In genomic region chr2:184119920-184120820, GRCh38 we compare ENCODE assay signal across 15 cellular contexts.
DNase-seq lines count a peak whose midpoint lies in the region; ATAC-seq and TF ChIP-seq lines count a peak whose summit lies in the region.
"Had no signal": no experiment of that assay in that cellular context is flagged by ENCODE, and none has a peak within 500 bp of the region (broad histone marks: within the 10 kb centered on the region; RNA-seq: fewer than 3 reads in every experiment).

No MANE protein-coding gene starts in this region.

- no peak overlapping the region for H3K9ac ChIP-seq in mammary epithelial cell (ENCODE audit: insufficient read depth, low read length)
- H3K9ac ChIP-seq: BLaER1 had no signal

- no peaks in the 10 kb centered on the region for H3K36me3 ChIP-seq in mammary epithelial cell (ENCODE audit: insufficient read depth, low read length)
- H3K36me3 ChIP-seq: BLaER1 had no signal

- 90% methylated on average over 1 of the region's 1 CpG for WGBS in mammary epithelial cell (ENCODE audit: low coverage, missing lambda C conversion rate)

- no peak overlapping the region for H3K4me3 ChIP-seq in mammary epithelial cell (replicated peaks in 1 of 3; ENCODE audit: insufficient read depth in 1 of 3, low read depth in 2 of 3, low read length in 3 of 3)
- H3K4me3 ChIP-seq: BLaER1, GM12878, GM23338 had no signal

- DNase-seq in HCEC 1CT: peak; percentile 26
- DNase-seq in amniotic epithelial cell (ENCODE audit: low read depth): peak; percentile 60
- DNase-seq in cerebellar cortex (ENCODE audit: low spot score): peak; percentile 65
- peak; percentile 13 for DNase-seq in pons (ENCODE audit: low spot score)
- no peak for DNase-seq in natural killer cell
- DNase-seq in mammary epithelial cell: no peak
- DNase-seq: 8988T; AML-193; CD8-positive, alpha-beta memory T cell; H7; IMR-90 had no signal

- dilution Hi-C loops in mammary epithelial cell (cut with HindIII; ENCODE audit: low sequenced_read_pairs): no loop called here

- H4K20me1 ChIP-seq in mammary epithelial cell (ENCODE audit: insufficient read depth, low read length): no peaks in the 10 kb centered on the region
- H4K20me1 ChIP-seq: BLaER1 had no signal

- H3K27me3 Mint-ChIP-seq in natural killer cell (ENCODE audit: low read depth in 2 of 2): no peaks in the 10 kb centered on the region

- no peaks in the 10 kb centered on the region for H3K36me3 Mint-ChIP-seq in natural killer cell

- ATAC-seq in natural killer cell (no peak), GM19467 (IDR thresholded peaks at IDR 0.05; ENCODE audit: unreplicated experiment) (no peak)
- ATAC-seq: GM12878, GM23338 had no signal

- no peaks in the 10 kb centered on the region for H3K4me1 ChIP-seq in mammary epithelial cell (ENCODE audit: insufficient read depth, low read length)
- H3K4me1 ChIP-seq: BLaER1 had no signal

- H2AFZ ChIP-seq in mammary epithelial cell (ENCODE audit: low read depth, low read length): no peak overlapping the region
- H2AFZ ChIP-seq: GM23338 had no signal

- H3K9me3 ChIP-seq in mammary epithelial cell (replicated peaks; ENCODE audit: insufficient read depth, low read length): no peaks in the 10 kb centered on the region
- H3K9me3 ChIP-seq: BLaER1 had no signal

- H3K9me3 Mint-ChIP-seq in natural killer cell: peaks cover 3 to 11% of the 10 kb centered on the region in 2 donors
- H3K9me3 Mint-ChIP-seq: GM23338 had no signal

- H3K79me2 ChIP-seq in mammary epithelial cell (ENCODE audit: insufficient read depth, low read length): no peaks in the 10 kb centered on the region

- H3K4me3 Mint-ChIP-seq in natural killer cell: no peak overlapping the region
- H3K4me3 Mint-ChIP-seq: CD8-positive, alpha-beta memory T cell; GM23338 had no signal

- CTCF ChIA-PET in mammary epithelial cell (lab: Charles Lee; ENCODE audit: low non-redundant PET): no interaction called here

- no peak overlapping the region for H3K4me2 ChIP-seq in mammary epithelial cell (ENCODE audit: insufficient read depth, low read depth, low read length)
- H3K4me2 ChIP-seq: BLaER1, GM23338 had no signal

- H3K27me3 ChIP-seq in mammary epithelial cell (ENCODE audit: insufficient read depth, low read length): peaks cover 3% of the 10 kb centered on the region
- H3K27me3 ChIP-seq: BLaER1 had no signal

- intact Hi-C loops in natural killer cell (cut with micrococcal nuclease) (no loop called here), mammary epithelial cell (cut with micrococcal nuclease) (no loop called here)

- in situ Hi-C loops in mammary epithelial cell (cut with MboI; ENCODE audit: low sequenced_read_pairs in 2 of 2): no loop called here

- H3K27ac ChIP-seq in mammary epithelial cell (ENCODE audit: insufficient read depth, low read depth, low read length): no peak overlapping the region
- H3K27ac ChIP-seq: BLaER1 had no signal

- no peaks in the 10 kb centered on the region for H3K4me1 Mint-ChIP-seq in natural killer cell
- H3K4me1 Mint-ChIP-seq: CD8-positive, alpha-beta memory T cell; GM23338 had no signal

- no peak for TF ChIP-seq CTCF in natural killer cell (IDR thresholded peaks at IDR 0.05)
- no peak for TF ChIP-seq CTCF in mammary epithelial cell (conservative IDR thresholded peaks at IDR 0.05 in 1 of 2, IDR thresholded peaks at IDR 0.05 in 1 of 2; ENCODE audit: extremely low read depth in 1 of 2, insufficient read depth in 1 of 2, low read depth in 1 of 2, low read length in 2 of 2)

- no peak overlapping the region for H3K27ac Mint-ChIP-seq in natural killer cell
- H3K27ac Mint-ChIP-seq: CD8-positive, alpha-beta memory T cell; GM23338 had no signal

- no TSS peak for BruUV-seq in mammary epithelial cell (replicated peaks; lab: Mats Ljungman, UMichigan)

Comparison
In these comparisons a context has a peak if more than half of its experiments do, and no peak if none do; other contexts are left out.
1. DNase-seq: peak in HCEC 1CT (single experiment), amniotic epithelial cell (single experiment), cerebellar cortex (single experiment) and pons (single experiment); none in natural killer cell (single experiment) and mammary epithelial cell (single experiment).